Comparison of ENCODE assay signal across 1 cellular context in the genomic region with DNA sequence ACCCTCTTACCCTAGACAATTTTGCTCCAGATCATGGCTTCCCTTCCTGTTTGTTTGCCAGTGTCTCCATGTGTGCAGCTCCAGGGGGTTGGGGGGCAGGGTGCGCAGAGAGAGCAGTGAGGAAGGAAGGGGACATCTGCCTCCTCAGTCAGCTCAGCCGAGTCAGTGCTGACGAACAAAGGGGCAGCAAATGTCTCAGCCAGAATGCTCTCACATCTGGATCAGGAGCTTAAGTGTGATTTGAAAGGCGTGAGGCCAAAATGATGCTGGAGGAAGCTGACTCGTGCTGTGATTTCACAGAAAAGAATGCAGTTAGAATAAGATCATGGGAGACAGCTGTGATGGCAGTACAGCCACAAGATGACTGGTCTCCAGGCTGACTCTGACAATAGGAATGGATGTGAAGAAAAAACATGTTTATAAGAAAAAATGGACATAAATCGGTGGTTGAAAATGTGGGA.
TF ChIP-seq lines count a peak whose summit lies in the region.

No MANE protein-coding gene starts in this region.

TF ChIP-seq in K562, 482 proteins besides CTCF, POLR2A, EP300 and RAD21 (continued from another document):
- TF ChIP-seq, protein P1, sequence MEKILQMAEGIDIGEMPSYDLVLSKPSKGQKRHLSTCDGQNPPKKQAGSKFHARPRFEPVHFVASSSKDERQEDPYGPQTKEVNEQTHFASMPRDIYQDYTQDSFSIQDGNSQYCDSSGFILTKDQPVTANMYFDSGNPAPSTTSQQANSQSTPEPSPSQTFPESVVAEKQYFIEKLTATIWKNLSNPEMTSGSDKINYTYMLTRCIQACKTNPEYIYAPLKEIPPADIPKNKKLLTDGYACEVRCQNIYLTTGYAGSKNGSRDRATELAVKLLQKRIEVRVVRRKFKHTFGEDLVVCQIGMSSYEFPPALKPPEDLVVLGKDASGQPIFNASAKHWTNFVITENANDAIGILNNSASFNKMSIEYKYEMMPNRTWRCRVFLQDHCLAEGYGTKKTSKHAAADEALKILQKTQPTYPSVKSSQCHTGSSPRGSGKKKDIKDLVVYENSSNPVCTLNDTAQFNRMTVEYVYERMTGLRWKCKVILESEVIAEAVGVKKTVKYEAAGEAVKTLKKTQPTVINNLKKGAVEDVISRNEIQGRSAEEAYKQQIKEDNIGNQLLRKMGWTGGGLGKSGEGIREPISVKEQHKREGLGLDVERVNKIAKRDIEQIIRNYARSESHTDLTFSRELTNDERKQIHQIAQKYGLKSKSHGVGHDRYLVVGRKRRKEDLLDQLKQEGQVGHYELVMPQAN (IDR thresholded peaks at IDR 0.05; ENCODE audit: borderline replicate concordance), result no peak
- peak; percentile 25 to 58; a peak in 1 of 4 replicates for TF ChIP-seq KDM1A (IDR thresholded peaks at IDR 0.05)
